Comparison of ENCODE assay signal across 21 cellular contexts in the genomic region with DNA sequence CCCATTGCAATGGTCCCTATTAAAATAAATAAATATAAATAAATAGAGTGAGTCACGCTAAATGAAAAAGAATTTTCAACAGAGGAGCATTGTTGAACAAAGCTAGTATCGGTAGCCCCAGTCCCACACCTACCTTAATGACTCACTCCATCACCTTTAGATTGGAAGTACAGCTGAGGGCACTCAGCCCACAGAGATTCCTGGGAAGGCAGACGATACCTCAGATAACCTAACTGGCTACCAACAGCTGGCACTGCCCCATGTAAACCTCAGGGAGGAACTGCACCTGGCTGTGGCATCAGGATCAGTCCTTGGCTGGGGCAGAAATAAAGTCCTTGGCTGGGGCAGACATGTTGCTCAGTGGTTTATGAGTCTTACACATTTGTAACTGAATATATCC. TPM values are rescaled to one million over a fixed set of nuclear protein-coding genes. Genes with fewer than 3 reads are reported as not detected.
DNase-seq lines count a peak whose midpoint lies in the region; ATAC-seq, FAIRE-seq and TF ChIP-seq lines count a peak whose summit lies in the region.
"Had no signal": no experiment of that assay in that cellular context is flagged by ENCODE, and none has a peak within 500 bp of the region (broad histone marks: within the 10 kb centered on the region; RNA-seq: fewer than 3 reads in every experiment).

No MANE protein-coding gene starts in this region.

- H3K27me3 ChIP-seq in bronchial epithelial cell (ENCODE audit: control insufficient read depth, insufficient read depth, low read length) (no peaks in the 10 kb centered on the region), mesendoderm (ENCODE audit: insufficient read depth, low read length, poor library complexity) (no peaks in the 10 kb centered on the region)
- no peaks in the 10 kb centered on the region for H3K27me3 ChIP-seq in naive thymus-derived CD4-positive, alpha-beta T cell (ENCODE audit: control insufficient read depth in 2 of 2, insufficient read depth in 2 of 2, low read length in 2 of 2)
- H3K27me3 ChIP-seq: BLaER1 had no signal

- no peak overlapping the region for H4K5ac ChIP-seq in mesendoderm (ENCODE audit: low read length)

- no peak overlapping the region for H2AK5ac ChIP-seq in mesendoderm (ENCODE audit: low read length)

- no TSS peak for BruUV-seq in Calu3 (replicated peaks; lab: Mats Ljungman, UMichigan)

- H3K4me2 ChIP-seq in mesendoderm (ENCODE audit: low read length): no peak overlapping the region
- H3K4me2 ChIP-seq: BLaER1, KMS-11 had no signal

- no peak overlapping the region for H3K4me3 ChIP-seq in bronchial epithelial cell (ENCODE audit: low read depth, low read length)
- no peak overlapping the region for H3K4me3 ChIP-seq in mesendoderm (ENCODE audit: low read length)
- H3K4me3 ChIP-seq in naive thymus-derived CD4-positive, alpha-beta T cell (ENCODE audit: low read length): no peak overlapping the region
- H3K4me3 ChIP-seq: BLaER1, GM12878 had no signal

- H3K36me3 ChIP-seq in bronchial epithelial cell (ENCODE audit: control insufficient read depth, insufficient read depth, low read length) (no peaks in the 10 kb centered on the region), mesendoderm (ENCODE audit: control insufficient read depth, insufficient read depth, low read length) (no peaks in the 10 kb centered on the region)
- no peaks in the 10 kb centered on the region for H3K36me3 ChIP-seq in naive thymus-derived CD4-positive, alpha-beta T cell (ENCODE audit: control insufficient read depth in 2 of 3, insufficient read depth in 3 of 3, low read length in 3 of 3)
- H3K36me3 ChIP-seq: BLaER1 had no signal

- no peak overlapping the region for H2BK15ac ChIP-seq in mesendoderm (replicated peaks; ENCODE audit: low read depth)

- POLR2A ChIA-PET in naive thymus-derived CD4-positive, alpha-beta T cell (lab: Charles Lee): no interaction called here

- H3K27ac ChIP-seq in mesendoderm (ENCODE audit: low read depth, low read length): no peak overlapping the region
- no peak overlapping the region for H3K27ac ChIP-seq in naive thymus-derived CD4-positive, alpha-beta T cell (ENCODE audit: low read depth, low read length)
- H3K27ac ChIP-seq: BLaER1, KMS-11 had no signal

- H3K23ac ChIP-seq in mesendoderm (ENCODE audit: low read length): no peak overlapping the region

- no peaks in the 10 kb centered on the region for H3K9me3 Mint-ChIP-seq in Calu3 (ENCODE audit: low read depth, unreplicated experiment)
- H3K9me3 Mint-ChIP-seq in activated CD4-positive, alpha-beta T cell treated with anti-CD3 and anti-CD28 coated beads, Interleukin-2, amount 10 ng/mL, durations not matched to agents 24 days and 14 days: no peaks in the 10 kb centered on the region
- no peaks in the 10 kb centered on the region for H3K9me3 Mint-ChIP-seq in naive thymus-derived CD4-positive, alpha-beta T cell
- H3K9me3 Mint-ChIP-seq: CD8-positive, alpha-beta T cell had no signal

- H3K9me3 ChIP-seq in naive thymus-derived CD4-positive, alpha-beta T cell (ENCODE audit: control insufficient read depth in 2 of 3, low read length in 3 of 3): no peaks in the 10 kb centered on the region
- H3K9me3 ChIP-seq: BLaER1 had no signal

- H3K9ac ChIP-seq in mesendoderm (ENCODE audit: low read length): no peak overlapping the region
- H3K9ac ChIP-seq: BLaER1, KMS-11 had no signal

- no peak overlapping the region for H3K18ac ChIP-seq in mesendoderm (ENCODE audit: low read length)

- peak overlapping the region; percentile 16 for H3K27ac Mint-ChIP-seq in Calu3 (ENCODE audit: unreplicated experiment)
- H3K27ac Mint-ChIP-seq in activated CD4-positive, alpha-beta T cell treated with anti-CD3 and anti-CD28 coated beads, Interleukin-2, amount 10 ng/mL, durations not matched to agents 24 days and 14 days: no peak overlapping the region
- no peak overlapping the region for H3K27ac Mint-ChIP-seq in naive thymus-derived CD4-positive, alpha-beta T cell
- H3K27ac Mint-ChIP-seq: CD8-positive, alpha-beta T cell had no signal

- no peak overlapping the region for H4K8ac ChIP-seq in mesendoderm (ENCODE audit: low read depth, low read length)

- peaks cover 1% of the 10 kb centered on the region for H3K79me1 ChIP-seq in mesendoderm (ENCODE audit: low read length)

- intact Hi-C loops in Calu3 (cut with micrococcal nuclease; ENCODE audit: unreplicated experiment): no loop called here
- intact Hi-C loops in activated CD4-positive, alpha-beta T cell treated with anti-CD3 and anti-CD28 coated beads, Interleukin-2, amount 10 ng/mL, durations not matched to agents 24 days and 14 days (cut with micrococcal nuclease): no loop called here
- intact Hi-C loops in naive thymus-derived CD4-positive, alpha-beta T cell (cut with micrococcal nuclease): no loop called here

- CTCF ChIA-PET in Calu3 (lab: Charles Lee): interaction anchor here (0.6 to 1.2 kb wide), 3 partner anchors 10 to 59 kb away, joined by 3 read pairs; no protein-coding TSS in a partner anchor
- CTCF ChIA-PET in naive thymus-derived CD4-positive, alpha-beta T cell (lab: Charles Lee): no interaction called here

- no peak overlapping the region for H3K4me3 Mint-ChIP-seq in Calu3 (ENCODE audit: low read depth, unreplicated experiment)
- no peak overlapping the region for H3K4me3 Mint-ChIP-seq in activated CD4-positive, alpha-beta T cell treated with anti-CD3 and anti-CD28 coated beads, Interleukin-2, amount 10 ng/mL, durations not matched to agents 24 days and 14 days
- H3K4me3 Mint-ChIP-seq in naive thymus-derived CD4-positive, alpha-beta T cell: no peak overlapping the region
- H3K4me3 Mint-ChIP-seq: CD8-positive, alpha-beta T cell had no signal

- no peaks in the 10 kb centered on the region for H3K27me3 Mint-ChIP-seq in Calu3 (ENCODE audit: unreplicated experiment)
- H3K27me3 Mint-ChIP-seq in activated CD4-positive, alpha-beta T cell treated with anti-CD3 and anti-CD28 coated beads, Interleukin-2, amount 10 ng/mL, durations not matched to agents 24 days and 14 days: peaks cover 4% of the 10 kb centered on the region
- peaks cover 0 to 6% (median 0%) of the 10 kb centered on the region in 5 donors for H3K27me3 Mint-ChIP-seq in naive thymus-derived CD4-positive, alpha-beta T cell

- H3K56ac ChIP-seq in mesendoderm (ENCODE audit: low read length): peak overlapping the region; percentile 15

- H3K79me2 ChIP-seq in mesendoderm (ENCODE audit: control insufficient read depth, insufficient read depth, low read length): no peaks in the 10 kb centered on the region

- no CpG with 5 or more reads among the region's 3 CpGs for whole genome bisulfite sequencing in mesendoderm (ENCODE audit: extremely low coverage, insufficient coverage, low lambda C conversion rate)

- no peak overlapping the region for H3K4ac ChIP-seq in mesendoderm (ENCODE audit: low read depth, low read length)

- no peaks in the 10 kb centered on the region for H3K36me3 Mint-ChIP-seq in Calu3 (ENCODE audit: insufficient read depth, unreplicated experiment)
- H3K36me3 Mint-ChIP-seq in activated CD4-positive, alpha-beta T cell treated with anti-CD3 and anti-CD28 coated beads, Interleukin-2, amount 10 ng/mL, durations not matched to agents 24 days and 14 days (ENCODE audit: low read depth): no peaks in the 10 kb centered on the region
- no peaks in the 10 kb centered on the region for H3K36me3 Mint-ChIP-seq in naive thymus-derived CD4-positive, alpha-beta T cell
- H3K36me3 Mint-ChIP-seq: CD8-positive, alpha-beta T cell had no signal

- peaks cover 13% of the 10 kb centered on the region for H3K4me1 ChIP-seq in mesendoderm (ENCODE audit: control insufficient read depth, low read depth, low read length)
- H3K4me1 ChIP-seq in naive thymus-derived CD4-positive, alpha-beta T cell (ENCODE audit: control insufficient read depth in 2 of 2, insufficient read depth in 2 of 2, low read length in 2 of 2): no peaks in the 10 kb centered on the region

- no peak overlapping the region for H2BK5ac ChIP-seq in mesendoderm (ENCODE audit: low read length)

- DNase-seq in Calu3: peak; percentile 64
- DNase-seq in M059J (ENCODE audit: low read depth): peak; percentile 24
- DNase-seq in bronchial epithelial cell (ENCODE audit: low read depth): peak; percentile 67
- DNase-seq in mesendoderm: no peak
- no peak for DNase-seq in activated CD4-positive, alpha-beta T cell treated with anti-CD3 and anti-CD28 coated beads, Interleukin-2, amount 10 ng/mL, durations not matched to agents 24 days and 14 days
- DNase-seq in midbrain (lab: John Stamatoyannopoulos, UW): no peak
- no peak for DNase-seq in naive thymus-derived CD4-positive, alpha-beta T cell
- DNase-seq: CD8-positive, alpha-beta T cell; GDM1; MM.1S; NCI-H1105; NCI-H1694 treated with DMSO at 0.1 percent for 48 hours; NCI-H69; NK-92 treated with Interleukin-12 subunit alpha and Interleukin-12 subunit beta, amount 100 ng/mL, for 24 hours; OCI-M1 had no signal

- no peak overlapping the region for H2BK120ac ChIP-seq in mesendoderm (ENCODE audit: low read depth, low read length)

- TF ChIP-seq CTCF in Calu3 (IDR thresholded peaks at IDR 0.05; ENCODE audit: unreplicated experiment): no peak
- TF ChIP-seq CTCF in bronchial epithelial cell (IDR thresholded peaks at IDR 0.05; ENCODE audit: insufficient read depth, low read length, severe bottlenecking): no peak

- no peak for ATAC-seq in naive thymus-derived CD4-positive, alpha-beta T cell
- ATAC-seq in GM21786 (IDR thresholded peaks at IDR 0.05; ENCODE audit: unreplicated experiment): no peak
- ATAC-seq: CD8-positive, alpha-beta T cell; GM12878 had no signal

- peaks cover 22% of the 10 kb centered on the region for H3K4me1 Mint-ChIP-seq in Calu3 (ENCODE audit: low read depth, unreplicated experiment)
- H3K4me1 Mint-ChIP-seq in activated CD4-positive, alpha-beta T cell treated with anti-CD3 and anti-CD28 coated beads, Interleukin-2, amount 10 ng/mL, durations not matched to agents 24 days and 14 days: no peaks in the 10 kb centered on the region
- H3K4me1 Mint-ChIP-seq in naive thymus-derived CD4-positive, alpha-beta T cell: no peaks in the 10 kb centered on the region

- FAIRE-seq in bronchial epithelial cell (lab: Jason Lieb, UNC): no peak
- FAIRE-seq: GM12878, GM18507, H1 had no signal

RNA-seq across cellular contexts. Expression of a gene that starts 49.3 kb away (rescaled TPM):
- total RNA-seq in Calu3 (2022) (23.6 and 29.4 TPM in 2 replicates), bronchial epithelial cell (0.51 and 1.3 TPM in 2 replicates)
- total RNA-seq in M059J (2014; rRNA removed; shearing (Covaris generic)): 3.6 and 6.9 TPM in 2 replicates
- 72.5 TPM for polyA plus RNA-seq in mesendoderm (2013, experiment 1 of 2)
- 71.1 TPM for polyA plus RNA-seq in mesendoderm (2013, experiment 2 of 2)
- total RNA-seq in activated CD4-positive, alpha-beta T cell treated with anti-CD3 and anti-CD28 coated beads, Interleukin-2, amount 10 ng/mL, durations not matched to agents 24 days and 14 days: 1.4 and 1.5 TPM in 2 replicates
- under 1 TPM in 3 of 5 experiments, not detected in 2; 0.08 to 0.34 (median 0.11) TPM for total RNA-seq in naive thymus-derived CD4-positive, alpha-beta T cell
- polyA plus RNA-seq in naive thymus-derived CD4-positive, alpha-beta T cell: not detected

Comparison
In these comparisons a context has a peak if more than half of its experiments do, and no peak if none do; other contexts are left out.
1. DNase-seq: peak in Calu3 (single experiment), M059J (single experiment) and bronchial epithelial cell (single experiment); none in mesendoderm (single experiment), activated CD4-positive, alpha-beta T cell treated with anti-CD3 and anti-CD28 coated beads, Interleukin-2, amount 10 ng/mL, durations not matched to agents 24 days and 14 days (single experiment), midbrain (single experiment) and naive thymus-derived CD4-positive, alpha-beta T cell (0 of 9).